ENCODE assay signal across 13 cellular contexts in genomic region chr17:56023851-56024250, GRCh38.
"Had no signal": no experiment of that assay in that cellular context is flagged by ENCODE, and none has a peak within 500 bp of the region (broad histone marks: within the 10 kb centered on the region; RNA-seq: fewer than 3 reads in every experiment).

No MANE protein-coding gene starts in this region.

- H3K27me3 ChIP-seq: foreskin keratinocyte, suprapubic skin had no signal

- H3K36me3 ChIP-seq: suprapubic skin had no signal

- H3K27ac Mint-ChIP-seq: effector memory CD8-positive, alpha-beta T cell; natural killer cell; type B pancreatic cell had no signal

- DNase-seq: activated CD4-positive, alpha-beta T cell treated with anti-CD3 and anti-CD28 coated beads for 1 hour; activated gamma-delta T cell; dermis blood vessel endothelial cell; effector memory CD8-positive, alpha-beta T cell; foreskin keratinocyte; kidney glomerular epithelial cell; mesendoderm; natural killer cell; stimulated activated CD4-positive, alpha-beta T cell treated with anti-CD3 and anti-CD28 coated beads, Interleukin-4, amount 100 ng/mL, for 24 hours; stimulated activated naive CD4-positive, alpha-beta T cell had no signal

- H3K9me3 ChIP-seq: suprapubic skin had no signal

- H3K36me3 Mint-ChIP-seq: natural killer cell, type B pancreatic cell had no signal

- H3K4me3 Mint-ChIP-seq: effector memory CD8-positive, alpha-beta T cell; natural killer cell; type B pancreatic cell had no signal

- H3K4me3 ChIP-seq: suprapubic skin had no signal

- H3K4me1 ChIP-seq: foreskin keratinocyte, suprapubic skin had no signal

- H3K9me3 Mint-ChIP-seq: effector memory CD8-positive, alpha-beta T cell; natural killer cell; type B pancreatic cell had no signal

- H3K27ac ChIP-seq: foreskin keratinocyte, suprapubic skin, VCaP had no signal

- H3K4me1 Mint-ChIP-seq: natural killer cell had no signal

- ATAC-seq: effector memory CD8-positive, alpha-beta T cell; foreskin keratinocyte; natural killer cell had no signal
